Comparison of ENCODE assay signal across 13 cellular contexts in genomic region chr1:54564312-54565112, GRCh38. TPM values are rescaled to one million over a fixed set of nuclear protein-coding genes. Genes with fewer than 3 reads are reported as not detected.
DNase-seq lines count a peak whose midpoint lies in the region; ATAC-seq, FAIRE-seq and TF ChIP-seq lines count a peak whose summit lies in the region.
"Had no signal": no experiment of that assay in that cellular context is flagged by ENCODE, and none has a peak within 500 bp of the region (broad histone marks: within the 10 kb centered on the region; RNA-seq: fewer than 3 reads in every experiment).

No MANE protein-coding gene starts in this region.

- no peaks in the 10 kb centered on the region for H3K36me3 ChIP-seq in colonic mucosa
- peaks cover 0 to 5% of the 10 kb centered on the region in 2 donors for H3K36me3 ChIP-seq in mucosa of rectum (ENCODE audit: control insufficient read depth in 2 of 2, insufficient read depth in 2 of 2, low read length in 2 of 2)
- H3K36me3 ChIP-seq: gastroesophageal sphincter, MG63 had no signal

- no peaks in the 10 kb centered on the region for H3K27me3 Mint-ChIP-seq in Calu3 (ENCODE audit: unreplicated experiment)

- H3K27me3 ChIP-seq in colonic mucosa (no peaks in the 10 kb centered on the region), mucosa of rectum (ENCODE audit: control insufficient read depth in 2 of 2, insufficient read depth in 2 of 2, low read length in 2 of 2) (no peaks in the 10 kb centered on the region)
- H3K27me3 ChIP-seq: gastroesophageal sphincter, MG63 had no signal

- H3K4me3 ChIP-seq in colonic mucosa (peak overlapping the region; percentile 7), mucosa of rectum (ENCODE audit: low read length in 2 of 2) (peak overlapping the region; percentile 71 to 75), lower leg skin (ENCODE audit: low read depth, poor library complexity, severe bottlenecking) (no peak overlapping the region)
- H3K4me3 ChIP-seq: gastroesophageal sphincter, GM12878, MG63 had no signal

- WGBS in lower leg skin, 2 donors = 62 to 65% methylated on average over 17 of the region's 17 CpGs

- peaks cover 16% of the 10 kb centered on the region for H3K4me1 Mint-ChIP-seq in Calu3 (ENCODE audit: low read depth, unreplicated experiment)

- no peak for FAIRE-seq in urothelium cell line (lab: Jason Lieb, UNC)
- FAIRE-seq: GM12878 had no signal

- peak overlapping the region; percentile 72 for H3K4me3 Mint-ChIP-seq in Calu3 (ENCODE audit: low read depth, unreplicated experiment)

- CTCF ChIA-PET in Calu3 (lab: Charles Lee) = interaction anchor here (0.7 to 1.1 kb wide), 4 partner anchors 8 to 573 kb away, joined by 3 to 4 read pairs (median 3); no protein-coding TSS in a partner anchor

- no peak for TF ChIP-seq POLR2A in lower leg skin (IDR thresholded peaks at IDR 0.05)

- intact Hi-C loops in Calu3 (cut with micrococcal nuclease; ENCODE audit: unreplicated experiment) = no loop called here
- intact Hi-C loops in colonic mucosa (cut with DNase I) = no loop called here
- intact Hi-C loops in lower leg skin (cut with DNase I; ENCODE audit: low total_unique reads) = no loop called here

- TSS peak; percentile 69 for BruUV-seq in Calu3 (replicated peaks; lab: Mats Ljungman, UMichigan)

- peak overlapping the region; percentile 13 to 74 for H3K9ac ChIP-seq in colonic mucosa (ENCODE audit: low read depth in 2 of 2, low read length in 2 of 2)
- peak overlapping the region; percentile 81 to 84 for H3K9ac ChIP-seq in mucosa of rectum (ENCODE audit: low read depth in 1 of 2, low read length in 2 of 2)

- H3K4me1 ChIP-seq in colonic mucosa (peaks cover 3% of the 10 kb centered on the region), mucosa of rectum (ENCODE audit: control insufficient read depth in 2 of 2, insufficient read depth in 2 of 2, low read length in 2 of 2) (peaks cover 13 to 28% of the 10 kb centered on the region in 2 donors)

- peak; percentile 90 for DNase-seq in Calu3
- peak; percentile 94 for DNase-seq in NCI-H146 (lab: John Stamatoyannopoulos, UW)
- peak; percentile 97 for DNase-seq in colonic mucosa
- DNase-seq in activated CD8-positive, alpha-beta memory T cell treated with anti-CD3 and anti-CD28 coated beads, Interleukin-2, amount 50 U/mL, for 4 hours = no peak
- no peak for DNase-seq in lower leg skin (ENCODE audit: low spot score in 2 of 2)
- DNase-seq in urothelium cell line (ENCODE audit: low spot score) = no peak
- DNase-seq: MG63; stimulated activated CD4-positive, alpha-beta T cell treated with anti-CD3 and anti-CD28 coated beads, Interleukin-15, amount 100 ng/mL, for 24 hours had no signal

- peak overlapping the region; percentile 63 for H3K27ac ChIP-seq in colonic mucosa
- peak overlapping the region; percentile 95 to 97 for H3K27ac ChIP-seq in mucosa of rectum (ENCODE audit: low read depth in 2 of 2, low read length in 2 of 2)
- H3K27ac ChIP-seq: gastroesophageal sphincter had no signal

- TF ChIP-seq CTCF in Calu3 (IDR thresholded peaks at IDR 0.05; ENCODE audit: unreplicated experiment) (no peak), colonic mucosa (IDR thresholded peaks at IDR 0.05) (no peak), lower leg skin (IDR thresholded peaks at IDR 0.05) (no peak)

- ATAC-seq in GM21786 (IDR thresholded peaks at IDR 0.05; ENCODE audit: unreplicated experiment) = no peak
- ATAC-seq: gastroesophageal sphincter, GM12878 had no signal

- no peaks in the 10 kb centered on the region for H3K9me3 ChIP-seq in colonic mucosa
- H3K9me3 ChIP-seq in mucosa of rectum (ENCODE audit: control insufficient read depth in 2 of 2, low read length in 2 of 2) = no peaks in the 10 kb centered on the region
- H3K9me3 ChIP-seq: gastroesophageal sphincter, MG63 had no signal

- no peak overlapping the region for H3K27ac Mint-ChIP-seq in Calu3 (ENCODE audit: unreplicated experiment)

- peaks cover 9% of the 10 kb centered on the region for H3K36me3 Mint-ChIP-seq in Calu3 (ENCODE audit: insufficient read depth, unreplicated experiment)

- no peaks in the 10 kb centered on the region for H3K9me3 Mint-ChIP-seq in Calu3 (ENCODE audit: low read depth, unreplicated experiment)

RNA-seq across cellular contexts. Expression of gene ACOT11, which starts 16.5 kb away (rescaled TPM):
- total RNA-seq in Calu3 (2022) (10.4 TPM in 2 replicates), colonic mucosa (10 to 100 TPM; 43.3 to 82.5 TPM), lower leg skin (1 to 10 TPM; 1.9 to 3.9 (median 2.2) TPM)

RNA-seq across cellular contexts. Expression of gene FAM151A, which starts 58.8 kb away (rescaled TPM):
- total RNA-seq in Calu3 (2022) (not detected in 2 replicates), colonic mucosa (1 to 10 TPM in 1 of 2 donors, under 1 TPM in 1; 0.66 to 2.8 TPM), lower leg skin (not detected)
- total RNA-seq: gastroesophageal sphincter, myocyte had no signal

Comparison
In these comparisons a context has a peak if more than half of its experiments do, and no peak if none do; other contexts are left out.
1. DNase-seq: peak in Calu3 (single experiment), NCI-H146 (single experiment) and colonic mucosa (single experiment); none in activated CD8-positive, alpha-beta memory T cell treated with anti-CD3 and anti-CD28 coated beads, Interleukin-2, amount 50 U/mL, for 4 hours (single experiment), lower leg skin (0 of 2) and urothelium cell line (single experiment).